9 cellular contexts compared by ENCODE assay signal in the genomic region with DNA sequence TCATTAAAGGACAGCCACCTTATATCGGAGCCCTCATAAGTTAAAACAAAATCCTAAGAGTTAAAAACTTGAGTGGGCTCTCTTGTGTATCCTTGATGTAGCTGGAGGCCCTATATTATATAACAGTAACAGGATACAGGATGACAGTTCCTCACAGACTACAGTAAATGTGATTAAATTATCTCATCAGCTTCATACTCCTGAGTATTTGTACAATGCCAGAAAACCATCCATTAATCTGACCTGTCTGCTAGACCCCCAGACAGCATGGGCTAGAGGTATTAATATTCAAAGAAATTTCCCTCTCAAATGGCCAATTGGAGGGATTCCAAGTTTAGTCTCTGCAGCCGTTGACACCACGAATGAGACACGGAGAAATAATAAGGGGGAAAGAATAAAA.
DNase-seq lines count a peak whose midpoint lies in the region; ATAC-seq and TF ChIP-seq lines count a peak whose summit lies in the region.
"Had no signal": no experiment of that assay in that cellular context is flagged by ENCODE, and none has a peak within 500 bp of the region (broad histone marks: within the 10 kb centered on the region; RNA-seq: fewer than 3 reads in every experiment).

No MANE protein-coding gene starts in this region.

- H3K9me3 ChIP-seq in CD8-positive, alpha-beta T cell (ENCODE audit: low read length), result no peaks in the 10 kb centered on the region
- H3K9me3 ChIP-seq in MM.1S (replicated peaks; ENCODE audit: insufficient read depth, low read length) (no peaks in the 10 kb centered on the region), PC-9 (ENCODE audit: insufficient read depth, low read depth) (no peaks in the 10 kb centered on the region), H9 (ENCODE audit: control insufficient read depth, low read depth, low read length) (no peaks in the 10 kb centered on the region)

- H3K36me3 ChIP-seq in CD8-positive, alpha-beta T cell (ENCODE audit: insufficient read depth, low read length), result no peaks in the 10 kb centered on the region
- H3K36me3 ChIP-seq in MM.1S (replicated peaks; ENCODE audit: insufficient read depth, low read length) (no peaks in the 10 kb centered on the region), PC-9 (ENCODE audit: low read depth) (no peaks in the 10 kb centered on the region)

- no peak overlapping the region for H4K8ac ChIP-seq in H9 (replicated peaks; ENCODE audit: insufficient read length, low read depth, low read length)

- H2AK5ac ChIP-seq in H9 (ENCODE audit: insufficient read length, low read length), result no peak overlapping the region

- H2BK12ac ChIP-seq in H9 (ENCODE audit: insufficient read length, low read depth, low read length), result no peak overlapping the region

- H3K9me3 Mint-ChIP-seq in CD8-positive, alpha-beta T cell, result no peaks in the 10 kb centered on the region
- peaks cover 0 to 4% (median 0%) of the 10 kb centered on the region in 5 experiments for H3K9me3 Mint-ChIP-seq in brain
- no peaks in the 10 kb centered on the region for H3K9me3 Mint-ChIP-seq in nephron
- H3K9me3 Mint-ChIP-seq in H9, result no peaks in the 10 kb centered on the region; a peak in 1 of 5 replicates
- H3K9me3 Mint-ChIP-seq: dendritic cell treated with granulocyte-macrophage colony-stimulating factor and Interleukin-4, amounts not matched to agents 40 ng/mL and 50 ng/mL, for 4 days had no signal

- H3K4me1 ChIP-seq in CD8-positive, alpha-beta T cell (ENCODE audit: insufficient read depth, low read length), result peaks cover 45% of the 10 kb centered on the region
- H3K4me1 ChIP-seq in MM.1S (ENCODE audit: low read length) (0 out of 2 replicates have a peak, but pooled peaks cover 10% of the 10 kb centered on the region), PC-9 (replicated peaks; ENCODE audit: insufficient read depth) (no peaks in the 10 kb centered on the region), H9 (ENCODE audit: insufficient read depth, low read length) (peaks cover 7% of the 10 kb centered on the region; the same call in 1 of the 2 replicates)

- H2BK20ac ChIP-seq in H9 (ENCODE audit: low read depth, low read length, poor library complexity, severe bottlenecking), result no peak overlapping the region

- H3K27me3 Mint-ChIP-seq in CD8-positive, alpha-beta T cell (ENCODE audit: low read depth), result no peaks in the 10 kb centered on the region
- H3K27me3 Mint-ChIP-seq in brain (peaks cover 3% of the 10 kb centered on the region), nephron (ENCODE audit: low read depth) (peaks cover 6% of the 10 kb centered on the region), H9 (ENCODE audit: low read depth) (no peaks in the 10 kb centered on the region)

- POLR2A ChIA-PET in CD8-positive, alpha-beta T cell (lab: Charles Lee), result interaction anchor here (1.8 to 4.8 kb wide), 2 partner anchors 156 to 160 kb away, joined by 4 to 104 read pairs; a partner anchor contains a TSS
- POLR2A ChIA-PET in PC-9 (lab: Charles Lee; ENCODE audit: unreplicated experiment), result interaction anchor here (0.6 kb wide), 1 partner anchor 85 kb away, joined by 6 read pairs; no protein-coding TSS in a partner anchor

- no peak overlapping the region for H3K14ac ChIP-seq in H9 (ENCODE audit: insufficient read depth, low read length)

- peak overlapping the region; percentile 93 for H3K27ac Mint-ChIP-seq in CD8-positive, alpha-beta T cell
- peak overlapping the region; percentile 90 to 99 (median 97) for H3K27ac Mint-ChIP-seq in brain
- H3K27ac Mint-ChIP-seq in nephron, result peak overlapping the region; percentile 75 to 97 (median 86)
- no peak overlapping the region; a peak in 2 of 7 replicates for H3K27ac Mint-ChIP-seq in H9
- H3K27ac Mint-ChIP-seq: dendritic cell treated with granulocyte-macrophage colony-stimulating factor and Interleukin-4, amounts not matched to agents 40 ng/mL and 50 ng/mL, for 4 days had no signal

- peak overlapping the region; percentile 65 for H3K4me3 Mint-ChIP-seq in CD8-positive, alpha-beta T cell
- H3K4me3 Mint-ChIP-seq in brain, result peak overlapping the region; percentile 48 to 90 (median 83)
- H3K4me3 Mint-ChIP-seq in nephron, result peak overlapping the region; percentile 10 to 61 (median 57)
- no peak overlapping the region for H3K4me3 Mint-ChIP-seq in H9
- H3K4me3 Mint-ChIP-seq: dendritic cell treated with granulocyte-macrophage colony-stimulating factor and Interleukin-4, amounts not matched to agents 40 ng/mL and 50 ng/mL, for 4 days had no signal

- H3K27ac ChIP-seq in CD8-positive, alpha-beta T cell (ENCODE audit: low read depth, low read length), result peak overlapping the region; percentile 29
- H3K27ac ChIP-seq in MM.1S (ENCODE audit: low read length) (no peak overlapping the region), PC-9 (no peak overlapping the region), H9 (ENCODE audit: insufficient read length, low read depth, low read length) (no peak overlapping the region)

- no peak overlapping the region for H2BK120ac ChIP-seq in H9 (ENCODE audit: low read depth, low read length, poor library complexity, severe bottlenecking)

- no peaks in the 10 kb centered on the region for H3K79me1 ChIP-seq in H9 (ENCODE audit: insufficient read depth, low read depth, low read length, poor library complexity, severe bottlenecking)

- peaks cover 57% of the 10 kb centered on the region for H3K4me1 Mint-ChIP-seq in CD8-positive, alpha-beta T cell (ENCODE audit: low read depth)
- peaks cover 63% of the 10 kb centered on the region for H3K4me1 Mint-ChIP-seq in brain
- H3K4me1 Mint-ChIP-seq in nephron, result peaks cover 53% of the 10 kb centered on the region
- peaks cover 30 to 34% of the 10 kb centered on the region in 2 experiments for H3K4me1 Mint-ChIP-seq in H9

- H3K23ac ChIP-seq in H9 (ENCODE audit: insufficient read length, low read depth, low read length), result no peak overlapping the region

- no peak overlapping the region for H3K4ac ChIP-seq in H9 (ENCODE audit: low read depth, low read length)

- DNase-seq in CD8-positive, alpha-beta T cell, result no peak
- DNase-seq in MM.1S, result no peak
- no peak for DNase-seq in foreskin melanocyte
- no peak for DNase-seq in PC-9
- DNase-seq in H9, result no peak

- no peak overlapping the region for H4K91ac ChIP-seq in H9 (ENCODE audit: insufficient read length, low read depth, low read length)

- H3K23me2 ChIP-seq in H9 (ENCODE audit: insufficient read length, low read depth, low read length, poor library complexity, severe bottlenecking), result no peaks in the 10 kb centered on the region

- H3K56ac ChIP-seq in H9 (ENCODE audit: insufficient read length, low read depth, low read length), result no peak overlapping the region

- no CpG with 5 or more reads among the region's 4 CpGs for WGBS in H9 (ENCODE audit: extremely low coverage, insufficient read length, low lambda C conversion rate)

- no peak overlapping the region for H2BK5ac ChIP-seq in H9 (ENCODE audit: insufficient read length, low read length)

- no peak overlapping the region for H2BK15ac ChIP-seq in H9 (ENCODE audit: low read depth, low read length)

- CTCF ChIA-PET in CD8-positive, alpha-beta T cell (lab: Charles Lee), result interaction anchor here (1.0 to 7.4 kb wide), 4 partner anchors 154 to 535 kb away, joined by 4 to 128 read pairs (median 6); a partner anchor contains a TSS
- CTCF ChIA-PET in PC-9 (lab: Charles Lee), result interaction anchor here (0.9 kb wide), 1 partner anchor 280 kb away, joined by 3 read pairs; no protein-coding TSS in a partner anchor

- H3K9ac ChIP-seq in MM.1S (ENCODE audit: low read length), result peak overlapping the region; percentile 2; the same call in 1 of the 2 replicates
- H3K9ac ChIP-seq in H9 (ENCODE audit: extremely low read depth, insufficient read length, low read length), result no peak overlapping the region

- no peaks in the 10 kb centered on the region for H3K27me3 ChIP-seq in CD8-positive, alpha-beta T cell (ENCODE audit: insufficient read depth, low read length)
- H3K27me3 ChIP-seq in MM.1S (replicated peaks; ENCODE audit: insufficient read depth, low read length), result no peaks in the 10 kb centered on the region
- H3K27me3 ChIP-seq in PC-9 (ENCODE audit: insufficient read depth, low read depth), result no peaks in the 10 kb centered on the region
- H3K27me3 ChIP-seq in H9 (ENCODE audit: insufficient read depth, low read length), result no peaks in the 10 kb centered on the region

- H3T11ph ChIP-seq in H9 (ENCODE audit: low read length), result no peak overlapping the region

- peaks cover 3% of the 10 kb centered on the region for H3K36me3 Mint-ChIP-seq in CD8-positive, alpha-beta T cell
- H3K36me3 Mint-ChIP-seq in brain (no peaks in the 10 kb centered on the region), nephron (ENCODE audit: low read depth) (no peaks in the 10 kb centered on the region), H9 (ENCODE audit: insufficient read depth in 1 of 3, low read depth in 3 of 3) (no peaks in the 10 kb centered on the region)

- no peak overlapping the region for H3K18ac ChIP-seq in H9 (ENCODE audit: insufficient read length, low read depth, low read length)

- H3F3A ChIP-seq in MM.1S (ENCODE audit: insufficient read depth, low read length) (no peaks in the 10 kb centered on the region), PC-9 (ENCODE audit: insufficient read depth, low read depth) (no peaks in the 10 kb centered on the region)

- H3K4me2 ChIP-seq in MM.1S (ENCODE audit: low read depth, low read length), result peak overlapping the region; percentile 40
- no peak overlapping the region for H3K4me2 ChIP-seq in PC-9
- H3K4me2 ChIP-seq in H9 (ENCODE audit: insufficient read depth, insufficient read length, low read length), result no peak overlapping the region

- intact Hi-C loops in CD8-positive, alpha-beta T cell (cut with DNase I, micrococcal nuclease), result loop anchor here (5.0 kb wide), 5 partner anchors 58 to 1508 kb away; a partner anchor contains a TSS
- intact Hi-C loops in PC-9 (cut with micrococcal nuclease; ENCODE audit: unreplicated experiment), result loop anchor here (5.0 kb wide), 2 partner anchors 253 to 927 kb away; no protein-coding TSS in a partner anchor

- no peak overlapping the region for H3K4me3 ChIP-seq in CD8-positive, alpha-beta T cell (ENCODE audit: low read depth, low read length)
- H3K4me3 ChIP-seq in MM.1S (ENCODE audit: low read length) (peak overlapping the region; percentile 14; the same call in 1 of the 2 replicates), PC-9 (no peak overlapping the region)

- H3K9me2 ChIP-seq in MM.1S (replicated peaks; ENCODE audit: insufficient read depth, low read length), result no peaks in the 10 kb centered on the region
- no peaks in the 10 kb centered on the region for H3K9me2 ChIP-seq in PC-9 (ENCODE audit: insufficient read depth)

- H4K5ac ChIP-seq in H9 (ENCODE audit: insufficient read length, low read depth, low read length), result no peak overlapping the region

- BruUV-seq in PC-9 (replicated peaks; lab: Mats Ljungman, UMichigan), result no TSS peak

- no peak for TF ChIP-seq CTCF in CD8-positive, alpha-beta T cell (IDR thresholded peaks at IDR 0.05)
- TF ChIP-seq CTCF in MM.1S (IDR thresholded peaks at IDR 0.05; ENCODE audit: low read length), result no peak
- no peak for TF ChIP-seq CTCF in brain (conservative IDR thresholded peaks at IDR 0.05)
- no peak for TF ChIP-seq CTCF in nephron (IDR thresholded peaks at IDR 0.05; ENCODE audit: unreplicated experiment in 3 of 3)
- TF ChIP-seq CTCF in PC-9 (conservative IDR thresholded peaks at IDR 0.05), result no peak
- no peak for TF ChIP-seq CTCF in H9 (conservative IDR thresholded peaks at IDR 0.05)

- H4K20me1 ChIP-seq in MM.1S (ENCODE audit: insufficient read depth, low read length) (no peaks in the 10 kb centered on the region), PC-9 (ENCODE audit: insufficient read depth) (no peaks in the 10 kb centered on the region), H9 (ENCODE audit: control insufficient read depth, insufficient read depth, insufficient read length) (no peaks in the 10 kb centered on the region)

- H2AFZ ChIP-seq in MM.1S (ENCODE audit: low read length) (no peak overlapping the region), PC-9 (no peak overlapping the region), H9 (ENCODE audit: low read length) (no peak overlapping the region)

- H3K79me2 ChIP-seq in MM.1S (ENCODE audit: low read length) (no peaks in the 10 kb centered on the region), PC-9 (ENCODE audit: low read depth) (no peaks in the 10 kb centered on the region), H9 (ENCODE audit: insufficient read depth, low read length) (no peaks in the 10 kb centered on the region)

- ATAC-seq in CD8-positive, alpha-beta T cell, result no peak
- no peak for ATAC-seq in GM21619 (IDR thresholded peaks at IDR 0.05; ENCODE audit: unreplicated experiment)

Comparison
In these comparisons a context has a peak if more than half of its experiments do, and no peak if none do; other contexts are left out.
1. H3K27ac Mint-ChIP-seq: peak in CD8-positive, alpha-beta T cell (single experiment), brain (5 of 5) and nephron (3 of 3); none in H9 (0 of 3).
2. H3K4me3 Mint-ChIP-seq: peak in CD8-positive, alpha-beta T cell (single experiment), brain (5 of 5) and nephron (3 of 3); none in H9 (0 of 2).